In genomic region chr5:143052967-143053682, GRCh38 we compare ENCODE assay signal across 11 cellular contexts.
DNase-seq lines count a peak whose midpoint lies in the region; ATAC-seq, FAIRE-seq and TF ChIP-seq lines count a peak whose summit lies in the region.
"Had no signal": no experiment of that assay in that cellular context is flagged by ENCODE, and none has a peak within 500 bp of the region (broad histone marks: within the 10 kb centered on the region; RNA-seq: fewer than 3 reads in every experiment).

No MANE protein-coding gene starts in this region.

- H3K4me1 Mint-ChIP-seq in activated naive CD8-positive, alpha-beta T cell treated with anti-CD3 and anti-CD28 coated beads, Interleukin-2, amount 50 U/mL, for 24 hours, result peaks cover 85% of the 10 kb centered on the region
- H3K4me1 Mint-ChIP-seq in nephron, result peaks cover 64% of the 10 kb centered on the region
- H3K4me1 Mint-ChIP-seq in Calu3 (ENCODE audit: low read depth, unreplicated experiment), result peaks cover 13% of the 10 kb centered on the region

- no peaks in the 10 kb centered on the region for H3K27me3 Mint-ChIP-seq in activated naive CD8-positive, alpha-beta T cell treated with anti-CD3 and anti-CD28 coated beads, Interleukin-2, amount 50 U/mL, for 24 hours
- H3K27me3 Mint-ChIP-seq in nephron (ENCODE audit: low read depth) (peaks cover 6% of the 10 kb centered on the region), Calu3 (ENCODE audit: unreplicated experiment) (no peaks in the 10 kb centered on the region)
- H3K27me3 Mint-ChIP-seq: activated naive CD8-positive, alpha-beta T cell treated with anti-CD3 and anti-CD28 coated beads, Interleukin-2, amount 10 ng/mL, durations not matched to agents 7 days and 5 days; central memory CD8-positive, alpha-beta T cell had no signal

- H3K36me3 Mint-ChIP-seq in activated naive CD8-positive, alpha-beta T cell treated with anti-CD3 and anti-CD28 coated beads, Interleukin-2, amount 50 U/mL, for 24 hours (ENCODE audit: low read depth), result peaks cover 27% of the 10 kb centered on the region
- H3K36me3 Mint-ChIP-seq in nephron (ENCODE audit: low read depth), result peaks cover 3% of the 10 kb centered on the region
- H3K36me3 Mint-ChIP-seq in Calu3 (ENCODE audit: insufficient read depth, unreplicated experiment), result peaks cover 28% of the 10 kb centered on the region

- intact Hi-C loops in Calu3 (cut with micrococcal nuclease; ENCODE audit: unreplicated experiment), result no loop called here

- no peak for ATAC-seq in activated naive CD8-positive, alpha-beta T cell treated with anti-CD3 and anti-CD28 coated beads, Interleukin-2, amount 50 U/mL, for 24 hours

- DNase-seq in G401 (ENCODE audit: low spot score) (peak; percentile 89), GM19239 (ENCODE audit: insufficient read length, low spot score) (no peak), NCI-H446 (lab: John Stamatoyannopoulos, UW) (no peak), iPS-NIHi7 (ENCODE audit: extremely low spot score) (no peak), Calu3 (no peak)
- DNase-seq in activated naive CD8-positive, alpha-beta T cell treated with anti-CD3 and anti-CD28 coated beads, Interleukin-2, amount 50 U/mL, for 24 hours, result no peak
- DNase-seq: activated naive CD8-positive, alpha-beta T cell treated with anti-CD3 and anti-CD28 coated beads, Interleukin-2, amount 10 ng/mL, durations not matched to agents 7 days and 5 days; NCI-H1105 had no signal

- CTCF ChIA-PET in Calu3 (lab: Charles Lee), result no interaction called here

- no peak overlapping the region for H3K4me3 Mint-ChIP-seq in activated naive CD8-positive, alpha-beta T cell treated with anti-CD3 and anti-CD28 coated beads, Interleukin-2, amount 50 U/mL, for 24 hours
- H3K4me3 Mint-ChIP-seq in nephron, result no peak overlapping the region
- H3K4me3 Mint-ChIP-seq in Calu3 (ENCODE audit: low read depth, unreplicated experiment), result no peak overlapping the region
- H3K4me3 Mint-ChIP-seq: activated naive CD8-positive, alpha-beta T cell treated with anti-CD3 and anti-CD28 coated beads, Interleukin-2, amount 10 ng/mL, durations not matched to agents 7 days and 5 days; central memory CD8-positive, alpha-beta T cell had no signal

- peak; percentile 28 for FAIRE-seq in GM19239 (lab: Jason Lieb, UNC)
- FAIRE-seq: HTR-8/SVneo had no signal

- no peaks in the 10 kb centered on the region for H3K9me3 Mint-ChIP-seq in activated naive CD8-positive, alpha-beta T cell treated with anti-CD3 and anti-CD28 coated beads, Interleukin-2, amount 50 U/mL, for 24 hours
- H3K9me3 Mint-ChIP-seq in nephron (no peaks in the 10 kb centered on the region), Calu3 (ENCODE audit: low read depth, unreplicated experiment) (no peaks in the 10 kb centered on the region)
- H3K9me3 Mint-ChIP-seq: activated naive CD8-positive, alpha-beta T cell treated with anti-CD3 and anti-CD28 coated beads, Interleukin-2, amount 10 ng/mL, durations not matched to agents 7 days and 5 days; central memory CD8-positive, alpha-beta T cell had no signal

- peak overlapping the region; percentile 88 for H3K27ac Mint-ChIP-seq in activated naive CD8-positive, alpha-beta T cell treated with anti-CD3 and anti-CD28 coated beads, Interleukin-2, amount 50 U/mL, for 24 hours
- H3K27ac Mint-ChIP-seq in nephron, result peak overlapping the region in 2 of 3 experiments; percentile 13 to 62
- H3K27ac Mint-ChIP-seq in Calu3 (ENCODE audit: unreplicated experiment), result no peak overlapping the region
- H3K27ac Mint-ChIP-seq: activated naive CD8-positive, alpha-beta T cell treated with anti-CD3 and anti-CD28 coated beads, Interleukin-2, amount 10 ng/mL, durations not matched to agents 7 days and 5 days had no signal

- in situ Hi-C loops in G401 (cut with HindIII; ENCODE audit: low sequenced_read_pairs), result no loop called here

- TF ChIP-seq CTCF in nephron (IDR thresholded peaks at IDR 0.05; ENCODE audit: unreplicated experiment in 3 of 3) (no peak), Calu3 (IDR thresholded peaks at IDR 0.05; ENCODE audit: unreplicated experiment) (no peak)

- no TSS peak for BruUV-seq in Calu3 (replicated peaks; lab: Mats Ljungman, UMichigan)
